Comparison of ENCODE assay signal across 1 cellular context in genomic region chr12:53624956-53625355, GRCh38.
TF ChIP-seq lines count a peak whose summit lies in the region.

No MANE protein-coding gene starts in this region.

TF ChIP-seq in IMR-90, 13 proteins besides CTCF, POLR2A, EP300 and RAD21 (continued from another document):
- TF ChIP-seq MAFK (IDR thresholded peaks at IDR 0.05; ENCODE audit: low read depth, low read length) (no peak), RFX5 (IDR thresholded peaks at IDR 0.05; ENCODE audit: low read depth, low read length) (no peak), USF2 (IDR thresholded peaks at IDR 0.05; ENCODE audit: low read depth, low read length) (no peak), SMC3 (IDR thresholded peaks at IDR 0.05; ENCODE audit: low read depth, low read length) (no peak)
TF ChIP-seq in IMR-90: peak in this region for 0.
